In the genomic region with DNA sequence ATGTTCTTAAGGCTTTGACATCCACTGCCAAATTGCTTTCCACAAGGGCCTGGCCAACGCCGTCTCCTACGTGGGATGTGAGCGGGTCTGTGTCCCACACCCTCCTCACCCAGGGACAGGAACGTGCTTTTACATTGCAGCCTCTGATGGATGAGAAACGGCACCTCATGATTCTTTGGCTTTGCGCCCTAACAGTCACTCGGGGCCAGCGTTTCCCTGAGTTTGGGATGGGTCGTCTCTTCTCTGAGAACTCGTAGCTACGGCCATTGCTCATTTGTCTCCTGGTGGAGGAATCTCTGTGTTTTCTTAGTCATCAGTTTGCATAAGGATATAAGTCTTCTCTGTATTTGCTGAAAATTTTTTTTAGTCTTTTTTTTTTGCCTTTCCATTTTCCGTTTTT, we compare ENCODE assay signal across 1 cellular context.
TF ChIP-seq lines count a peak whose summit lies in the region.

No MANE protein-coding gene starts in this region.

TF ChIP-seq in HepG2, 621 proteins besides CTCF, POLR2A, EP300 and RAD21:
- TF ChIP-seq ZMAT3 (CRISPR knock-in tag; conservative IDR thresholded peaks at IDR 0.05): no peak
- TF ChIP-seq TRIM24 (CRISPR knock-in tag; IDR thresholded peaks at IDR 0.05): no peak
- no peak for TF ChIP-seq ARNTL (CRISPR knock-in tag; IDR thresholded peaks at IDR 0.05)
- TF ChIP-seq ZNF713 (CRISPR knock-in tag; IDR thresholded peaks at IDR 0.05): no peak
- TF ChIP-seq PTBP1 (IDR thresholded peaks at IDR 0.05; ENCODE audit: low read depth, low read length, poor library complexity, severe bottlenecking): no peak
- no peak for TF ChIP-seq POLR2AphosphoS5 (IDR thresholded peaks at IDR 0.05; ENCODE audit: low read depth, low read length)
- no peak for TF ChIP-seq CSRNP1 (CRISPR knock-in tag; IDR thresholded peaks at IDR 0.05)
- no peak for TF ChIP-seq MYC (CRISPR knock-in tag; IDR thresholded peaks at IDR 0.05; ENCODE audit: borderline replicate concordance)
- TF ChIP-seq, protein P1, sequence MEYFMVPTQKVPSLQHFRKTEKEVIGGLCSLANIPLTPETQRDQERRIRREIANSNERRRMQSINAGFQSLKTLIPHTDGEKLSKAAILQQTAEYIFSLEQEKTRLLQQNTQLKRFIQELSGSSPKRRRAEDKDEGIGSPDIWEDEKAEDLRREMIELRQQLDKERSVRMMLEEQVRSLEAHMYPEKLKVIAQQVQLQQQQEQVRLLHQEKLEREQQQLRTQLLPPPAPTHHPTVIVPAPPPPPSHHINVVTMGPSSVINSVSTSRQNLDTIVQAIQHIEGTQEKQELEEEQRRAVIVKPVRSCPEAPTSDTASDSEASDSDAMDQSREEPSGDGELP (IDR thresholded peaks at IDR 0.05; ENCODE audit: borderline replicate concordance, low read depth): no peak
- no peak for TF ChIP-seq NBN (conservative IDR thresholded peaks at IDR 0.05)
- no peak for TF ChIP-seq TAF15 (IDR thresholded peaks at IDR 0.05; ENCODE audit: low read depth, low read length, poor library complexity, severe bottlenecking)
- no peak for TF ChIP-seq HNRNPLL (IDR thresholded peaks at IDR 0.05; ENCODE audit: low read depth, low read length, poor library complexity, severe bottlenecking)
- no peak for TF ChIP-seq ZBTB44 (CRISPR knock-in tag; IDR thresholded peaks at IDR 0.05)
- no peak for TF ChIP-seq CENPT (CRISPR knock-in tag; IDR thresholded peaks at IDR 0.05; ENCODE audit: low read depth)
- TF ChIP-seq BHLHE40 (IDR thresholded peaks at IDR 0.05; ENCODE audit: low read length): no peak
- no peak for TF ChIP-seq ZNF724P (CRISPR knock-in tag; IDR thresholded peaks at IDR 0.05; ENCODE audit: borderline replicate concordance)
- TF ChIP-seq ZNF768 (CRISPR knock-in tag; IDR thresholded peaks at IDR 0.05): no peak
- TF ChIP-seq MIER2 (CRISPR knock-in tag; IDR thresholded peaks at IDR 0.05): no peak
- TF ChIP-seq, protein P2, sequence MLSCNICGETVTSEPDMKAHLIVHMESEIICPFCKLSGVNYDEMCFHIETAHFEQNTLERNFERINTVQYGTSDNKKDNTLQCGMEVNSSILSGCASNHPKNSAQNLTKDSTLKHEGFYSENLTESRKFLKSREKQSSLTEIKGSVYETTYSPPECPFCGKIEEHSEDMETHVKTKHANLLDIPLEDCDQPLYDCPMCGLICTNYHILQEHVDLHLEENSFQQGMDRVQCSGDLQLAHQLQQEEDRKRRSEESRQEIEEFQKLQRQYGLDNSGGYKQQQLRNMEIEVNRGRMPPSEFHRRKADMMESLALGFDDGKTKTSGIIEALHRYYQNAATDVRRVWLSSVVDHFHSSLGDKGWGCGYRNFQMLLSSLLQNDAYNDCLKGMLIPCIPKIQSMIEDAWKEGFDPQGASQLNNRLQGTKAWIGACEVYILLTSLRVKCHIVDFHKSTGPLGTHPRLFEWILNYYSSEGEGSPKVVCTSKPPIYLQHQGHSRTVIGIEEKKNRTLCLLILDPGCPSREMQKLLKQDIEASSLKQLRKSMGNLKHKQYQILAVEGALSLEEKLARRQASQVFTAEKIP (CRISPR knock-in tag; IDR thresholded peaks at IDR 0.05; ENCODE audit: borderline replicate concordance): no peak
- no peak for TF ChIP-seq NFYC (CRISPR knock-in tag; IDR thresholded peaks at IDR 0.05)
